ENCODE assay signal across 19 cellular contexts in genomic region chr11:113375402-113375801, GRCh38. TPM values are rescaled to one million over a fixed set of nuclear protein-coding genes. Genes with fewer than 3 reads are reported as not detected.
"Had no signal": no experiment of that assay in that cellular context is flagged by ENCODE, and none has a peak within 500 bp of the region (broad histone marks: within the 10 kb centered on the region; RNA-seq: fewer than 3 reads in every experiment).

No MANE protein-coding gene starts in this region.

- H3K4me1 Mint-ChIP-seq: activated CD4-positive, alpha-beta T cell treated with anti-CD3 and anti-CD28 coated beads, Interleukin-2, amount 10 ng/mL, durations not matched to agents 7 days and 5 days; central memory CD8-positive, alpha-beta T cell had no signal

- H3K36me3 Mint-ChIP-seq: brain had no signal

- ATAC-seq: activated CD8-positive, alpha-beta T cell treated with anti-CD3 and anti-CD28 coated beads, Interleukin-2, amount 10 ng/mL, durations not matched to agents 7 days and 5 days; activated naive CD8-positive, alpha-beta T cell treated with anti-CD3 and anti-CD28 coated beads, Interleukin-2, amount 50 U/mL, for 24 hours; naive thymus-derived CD8-positive, alpha-beta T cell; right lobe of liver had no signal

- DNase-seq: activated CD4-positive, alpha-beta T cell treated with anti-CD3 and anti-CD28 coated beads, Interleukin-2, amount 10 ng/mL, durations not matched to agents 7 days and 5 days; activated CD8-positive, alpha-beta T cell treated with anti-CD3 and anti-CD28 coated beads, Interleukin-2, amount 10 ng/mL, durations not matched to agents 7 days and 5 days; activated naive CD4-positive, alpha-beta T cell treated with anti-CD3 and anti-CD28 coated beads for 36 hours; activated naive CD8-positive, alpha-beta T cell treated with anti-CD3 and anti-CD28 coated beads, Interleukin-2, amount 50 U/mL, for 24 hours; activated T-cell treated with anti-CD3 and anti-CD28 coated beads, Interleukin-2, amount 50 U/mL, for 24 hours; colonic mucosa; foreskin melanocyte; kidney; left lung; mammary epithelial cell; naive thymus-derived CD8-positive, alpha-beta T cell; right lobe of liver; stimulated activated CD4-positive, alpha-beta T cell treated with anti-CD3 and anti-CD28 coated beads, Interleukin-4, amount 100 ng/mL, for 1 hour; upper lobe of right lung had no signal

- H3K9me3 Mint-ChIP-seq: activated CD4-positive, alpha-beta T cell treated with anti-CD3 and anti-CD28 coated beads, Interleukin-2, amount 10 ng/mL, durations not matched to agents 7 days and 5 days; activated naive CD4-positive, alpha-beta T cell treated with anti-CD3 and anti-CD28 coated beads for 36 hours; activated naive CD8-positive, alpha-beta T cell treated with anti-CD3 and anti-CD28 coated beads, Interleukin-2, amount 50 U/mL, for 24 hours; activated T-cell treated with anti-CD3 and anti-CD28 coated beads, Interleukin-2, amount 50 U/mL, for 24 hours; activated T-helper 2 cell treated with anti-CD3 and anti-CD28 coated beads, Interferon-gamma antibody, Interleukin-2, Interleukin-4, amounts not matched to agents 10 μg/mL and 5 μg/mL and 100 μg/mL, durations not matched to agents 14 hours and 24 hours and 36 hours; central memory CD8-positive, alpha-beta T cell; T-helper 2 cell treated with Interferon-gamma antibody and Interleukin-4, amounts not matched to agents 5 μg/mL and 100 μg/mL, for 36 hours had no signal

- H3K27me3 Mint-ChIP-seq: activated CD4-positive, alpha-beta T cell treated with anti-CD3 and anti-CD28 coated beads, Interleukin-2, amount 10 ng/mL, durations not matched to agents 7 days and 5 days; activated naive CD8-positive, alpha-beta T cell treated with anti-CD3 and anti-CD28 coated beads, Interleukin-2, amount 50 U/mL, for 24 hours; activated T-cell treated with anti-CD3 and anti-CD28 coated beads, Interleukin-2, amount 50 U/mL, for 24 hours; central memory CD8-positive, alpha-beta T cell; naive thymus-derived CD8-positive, alpha-beta T cell had no signal

- H3K27ac Mint-ChIP-seq: activated CD4-positive, alpha-beta T cell treated with anti-CD3 and anti-CD28 coated beads, Interleukin-2, amount 10 ng/mL, durations not matched to agents 7 days and 5 days; activated CD8-positive, alpha-beta T cell treated with anti-CD3 and anti-CD28 coated beads, Interleukin-2, amount 10 ng/mL, durations not matched to agents 7 days and 5 days; activated naive CD4-positive, alpha-beta T cell treated with anti-CD3 and anti-CD28 coated beads for 36 hours; activated naive CD8-positive, alpha-beta T cell treated with anti-CD3 and anti-CD28 coated beads, Interleukin-2, amount 50 U/mL, for 24 hours; activated T-cell treated with anti-CD3 and anti-CD28 coated beads, Interleukin-2, amount 50 U/mL, for 24 hours; activated T-helper 2 cell treated with anti-CD3 and anti-CD28 coated beads, Interferon-gamma antibody, Interleukin-2, Interleukin-4, amounts not matched to agents 10 μg/mL and 5 μg/mL and 100 μg/mL, durations not matched to agents 14 hours and 24 hours and 36 hours; T-helper 2 cell treated with Interferon-gamma antibody and Interleukin-4, amounts not matched to agents 5 μg/mL and 100 μg/mL, for 36 hours had no signal

- H3K4me3 Mint-ChIP-seq: activated CD4-positive, alpha-beta T cell treated with anti-CD3 and anti-CD28 coated beads, Interleukin-2, amount 10 ng/mL, durations not matched to agents 7 days and 5 days; activated CD8-positive, alpha-beta T cell treated with anti-CD3 and anti-CD28 coated beads, Interleukin-2, amount 10 ng/mL, durations not matched to agents 7 days and 5 days; activated naive CD4-positive, alpha-beta T cell treated with anti-CD3 and anti-CD28 coated beads for 36 hours; activated naive CD8-positive, alpha-beta T cell treated with anti-CD3 and anti-CD28 coated beads, Interleukin-2, amount 50 U/mL, for 24 hours; activated T-cell treated with anti-CD3 and anti-CD28 coated beads, Interleukin-2, amount 50 U/mL, for 24 hours; brain; central memory CD8-positive, alpha-beta T cell; naive thymus-derived CD8-positive, alpha-beta T cell; T-helper 2 cell treated with Interferon-gamma antibody and Interleukin-4, amounts not matched to agents 5 μg/mL and 100 μg/mL, for 36 hours had no signal

RNA-seq across cellular contexts. Expression of gene ANKK1, which starts 12.2 kb away (rescaled TPM):
- total RNA-seq: activated CD8-positive, alpha-beta T cell treated with anti-CD3 and anti-CD28 coated beads, Interleukin-2, amount 10 ng/mL, durations not matched to agents 7 days and 5 days; smooth muscle cell; upper lobe of right lung had no signal
- polyA plus RNA-seq: naive thymus-derived CD8-positive, alpha-beta T cell; smooth muscle cell had no signal
